In the genomic region with DNA sequence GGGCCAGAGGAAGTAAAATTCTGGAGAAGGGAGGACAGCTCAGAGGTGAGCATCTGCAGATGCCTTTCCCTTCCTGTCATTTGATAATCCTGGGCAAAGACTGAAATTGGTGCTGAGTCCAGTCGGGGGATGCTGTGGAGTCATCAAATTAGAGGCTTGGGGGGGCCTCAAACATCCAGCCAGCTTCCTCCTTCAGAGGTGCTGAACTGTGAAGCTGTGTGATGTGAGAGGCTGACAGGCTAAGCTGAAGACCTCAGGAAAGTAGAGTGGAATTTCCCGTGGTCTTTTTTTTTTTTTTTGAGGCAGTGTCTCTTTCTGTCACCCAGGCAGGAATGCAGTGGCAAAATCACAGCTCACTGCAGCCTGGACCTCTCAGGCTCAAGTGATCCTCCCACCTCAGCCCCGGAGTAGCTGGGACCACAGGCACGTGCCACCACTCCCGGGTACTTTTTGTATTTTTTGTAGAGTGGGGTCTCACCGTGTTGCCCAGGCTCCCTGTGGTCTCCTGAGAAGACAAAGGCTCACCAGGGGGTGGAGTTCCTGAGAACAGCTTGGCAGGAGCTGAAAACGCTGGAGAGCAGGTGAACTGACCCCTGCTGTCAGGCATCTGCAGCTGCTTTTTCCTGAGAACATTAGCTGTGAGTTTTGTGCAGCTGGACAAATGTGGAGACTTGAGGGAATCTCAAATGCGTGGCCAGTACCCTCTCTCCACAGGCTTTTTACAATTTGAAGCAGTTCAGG, we compare ENCODE assay signal across 13 cellular contexts. TPM values are rescaled to one million over a fixed set of nuclear protein-coding genes. Genes with fewer than 3 reads are reported as not detected.
DNase-seq lines count a peak whose midpoint lies in the region; FAIRE-seq and TF ChIP-seq lines count a peak whose summit lies in the region.
"Had no signal": no experiment of that assay in that cellular context is flagged by ENCODE, and none has a peak within 500 bp of the region (broad histone marks: within the 10 kb centered on the region; RNA-seq: fewer than 3 reads in every experiment).

No MANE protein-coding gene starts in this region.

- no peak overlapping the region for H3K4me3 Mint-ChIP-seq in CD14-positive monocyte
- H3K4me3 Mint-ChIP-seq: activated T-cell treated with anti-CD3 and anti-CD28 coated beads, Interleukin-2, amount 50 U/mL, for 72 hours had no signal

- 0 out of 2 replicates have a peak overlapping the region, but pooled peaks have one; percentile 43 for H2BK20ac ChIP-seq in H1 (ENCODE audit: low read length)

- no peak overlapping the region for H2AFZ ChIP-seq in H1 (ENCODE audit: low read length)

- TF ChIP-seq CTCF in 22Rv1 (IDR thresholded peaks at IDR 0.05) (peak; percentile 25; the same call in 1 of the 2 replicates), GM12874 (IDR thresholded peaks at IDR 0.05; ENCODE audit: insufficient read depth, low read depth, low read length) (0 out of 2 replicates have a peak, but pooled peaks have one; percentile 21), H1 (IDR thresholded peaks at IDR 0.05; ENCODE audit: control extremely low read depth in 1 of 3, insufficient read depth in 1 of 3, low read depth in 1 of 3, low read length in 3 of 3) (peak in 2 of 3 experiments; percentile 12 to 20; a peak in 2 of 4 replicates), transverse colon (IDR thresholded peaks at IDR 0.05) (no peak), CD14-positive monocyte (IDR thresholded peaks at IDR 0.05) (no peak)

- no peaks in the 10 kb centered on the region for H3K79me2 ChIP-seq in H1 (ENCODE audit: control insufficient read depth in 1 of 2, insufficient read depth in 2 of 2, low read length in 2 of 2)

- in situ Hi-C loops in transverse colon (cut with MboI; ENCODE audit: low pct_ligation_motif_present in 1 of 4, low pct_unique_long_range_greater_than_20kb in 1 of 4, low sequenced_read_pairs in 3 of 4) = no loop called here

- TF ChIP-seq POLR2A in H1 (IDR thresholded peaks at IDR 0.05; ENCODE audit: control extremely low read depth in 1 of 2, low read depth in 2 of 2, low read length in 2 of 2) = no peak
- TF ChIP-seq POLR2A in transverse colon (IDR thresholded peaks at IDR 0.05) = no peak

- H3K9me3 ChIP-seq in H1 (ENCODE audit: insufficient read depth in 2 of 2, low read depth in 1 of 2, low read length in 1 of 2) = peaks cover 0 to 2% of the 10 kb centered on the region in 2 experiments; a peak in 1 of 4 replicates
- H3K9me3 ChIP-seq in transverse colon = no peaks in the 10 kb centered on the region

- no peak overlapping the region for H2BK120ac ChIP-seq in H1 (replicated peaks; ENCODE audit: low read depth, low read length)

- H3K23me2 ChIP-seq in H1 (ENCODE audit: low read depth, low read length) = no peaks in the 10 kb centered on the region; the same call in 1 of the 2 replicates

- H3K36me3 Mint-ChIP-seq in CD14-positive monocyte = no peaks in the 10 kb centered on the region

- peak in 1 of 2 experiments; percentile 30; a peak in 2 of 4 replicates for TF ChIP-seq RAD21 in H1 (IDR thresholded peaks at IDR 0.05 in 1 of 2, conservative IDR thresholded peaks at IDR 0.05 in 1 of 2; ENCODE audit: low read depth in 2 of 2, low read length in 2 of 2)

- H3K4me2 ChIP-seq in H1 (ENCODE audit: insufficient read depth in 1 of 2, low read depth in 2 of 2, low read length in 2 of 2) = no peak overlapping the region

- DNase-seq in NCI-H2081 treated with DMSO at 0.1 percent for 48 hours (lab: John Stamatoyannopoulos, UW) (peak; percentile 15), H1 (ENCODE audit: low read depth in 1 of 2, low spot score in 2 of 2) (no peak), transverse colon (no peak), CD14-positive monocyte (ENCODE audit: low spot score) (no peak), T-helper 1 cell (no peak)
- DNase-seq in stimulated activated CD4-positive, alpha-beta T cell treated with anti-CD3 and anti-CD28 coated beads, Interleukin-4, amount 100 ng/mL, for 1 hour = no peak
- DNase-seq: activated T-cell treated with anti-CD3 and anti-CD28 coated beads, Interleukin-2, amount 50 U/mL, for 72 hours; central memory CD4-positive, alpha-beta T cell; GOT3; T-helper 2 cell had no signal

- H2BK15ac ChIP-seq in H1 (ENCODE audit: low read length) = 0 out of 2 replicates have a peak overlapping the region, but pooled peaks have one; percentile 37

- H3K27me3 Mint-ChIP-seq in CD14-positive monocyte (ENCODE audit: low read depth in 3 of 3) = peaks cover 6 to 8% (median 6%) of the 10 kb centered on the region in 3 donors

- H3K9me3 Mint-ChIP-seq in CD14-positive monocyte = peaks cover 0 to 3% (median 0%) of the 10 kb centered on the region in 7 donors
- H3K9me3 Mint-ChIP-seq: activated T-cell treated with anti-CD3 and anti-CD28 coated beads, Interleukin-2, amount 50 U/mL, for 72 hours had no signal

- H2AK5ac ChIP-seq in H1 (ENCODE audit: low read depth, low read length) = no peak overlapping the region

- no peak overlapping the region for H3K14ac ChIP-seq in H1 (ENCODE audit: insufficient read length)

- intact Hi-C loops in transverse colon (cut with DNase I; ENCODE audit: low total_unique reads) (no loop called here), CD14-positive monocyte (cut with micrococcal nuclease) (loop anchor here in 1 of 2 donors (10.0 kb wide), 1 partner anchor 235 kb away; no protein-coding TSS in a partner anchor)

- H3K36me3 ChIP-seq in H1 (ENCODE audit: control insufficient read depth in 2 of 4, insufficient read depth in 4 of 4, low read length in 3 of 4) (no peaks in the 10 kb centered on the region), transverse colon (no peaks in the 10 kb centered on the region)

- H3K18ac ChIP-seq in H1 (ENCODE audit: extremely low read depth, low read length) = peak overlapping the region; percentile 39; the same call in 1 of the 2 replicates

- no peak overlapping the region for H4K8ac ChIP-seq in H1 (ENCODE audit: extremely low read depth, insufficient read depth, low read length)

- no peaks in the 10 kb centered on the region; a peak in 3 of 7 replicates for H3K27me3 ChIP-seq in H1 (replicated peaks in 1 of 4; ENCODE audit: control insufficient read depth in 3 of 4, extremely low read depth in 1 of 4, insufficient read depth in 3 of 4, low read length in 3 of 4)
- H3K27me3 ChIP-seq in transverse colon = no peaks in the 10 kb centered on the region

- H3K4ac ChIP-seq in H1 (replicated peaks; ENCODE audit: insufficient read length, low read depth, low read length) = no peak overlapping the region

- H2BK12ac ChIP-seq in H1 (ENCODE audit: low read depth, low read length) = no peak overlapping the region; the same call in 1 of the 2 replicates

- H3K79me1 ChIP-seq in H1 (ENCODE audit: low read depth, low read length) = no peaks in the 10 kb centered on the region

- no peak overlapping the region for H3K27ac Mint-ChIP-seq in CD14-positive monocyte
- H3K27ac Mint-ChIP-seq: activated T-cell treated with anti-CD3 and anti-CD28 coated beads, Interleukin-2, amount 50 U/mL, for 72 hours had no signal

- H4K20me1 ChIP-seq in H1 (replicated peaks in 1 of 2; ENCODE audit: control insufficient read depth in 1 of 2, insufficient read depth in 2 of 2, low read length in 2 of 2) = no peaks in the 10 kb centered on the region

- POLR2A ChIA-PET in H1 (lab: Charles Lee; ENCODE audit: partially characterized antibody) = no interaction called here

- no peak overlapping the region for H4K91ac ChIP-seq in H1 (replicated peaks; ENCODE audit: insufficient read length, low read length)

- H3K4me3 ChIP-seq in H1 (ENCODE audit: extremely low read depth in 1 of 4, insufficient read depth in 2 of 4, low read depth in 3 of 4, low read length in 4 of 4) = no peak overlapping the region
- no peak overlapping the region for H3K4me3 ChIP-seq in transverse colon
- H3K4me3 ChIP-seq: lung had no signal

- 45% methylated on average over 7 of the region's 8 CpGs; no CpG with 5 or more reads in 1 of the 2 experiments for WGBS in H1 (ENCODE audit: extremely low coverage in 1 of 2, insufficient coverage in 1 of 2, insufficient read length in 1 of 2, insufficient replicate concordance in 2 of 2, low coverage in 1 of 2, low lambda C conversion rate in 2 of 2, missing lambda C conversion rate in 1 of 2), 2 experiments
- WGBS in transverse colon (ENCODE audit: low coverage in 1 of 2), 2 donors = 29% methylated on average over 8 of the region's 8 CpGs; no CpG with 5 or more reads in 1 of the 2 donors

- TF ChIP-seq EP300 in H1 (IDR thresholded peaks at IDR 0.05; ENCODE audit: borderline replicate concordance in 1 of 2, low read depth in 2 of 2, low read length in 2 of 2) (no peak), transverse colon (IDR thresholded peaks at IDR 0.05; ENCODE audit: low read depth) (no peak)

- no peak overlapping the region for H3K23ac ChIP-seq in H1 (ENCODE audit: insufficient read length)

- H3K56ac ChIP-seq in H1 (replicated peaks; ENCODE audit: insufficient read length, low read depth, low read length) = no peak overlapping the region

- CTCF ChIA-PET in H1 (lab: Charles Lee; ENCODE audit: partially characterized antibody) = interaction anchor here (0.6 to 5.2 kb wide), 17 partner anchors 8 to 314 kb away, joined by 3 to 46 read pairs (median 4); no protein-coding TSS in a partner anchor

- H2BK5ac ChIP-seq in H1 (ENCODE audit: low read depth, low read length) = no peak overlapping the region

- H4K5ac ChIP-seq in H1 (ENCODE audit: insufficient read length, low read depth, low read length) = no peak overlapping the region

- H3K4me1 Mint-ChIP-seq in CD14-positive monocyte = no peaks in the 10 kb centered on the region

- H3K9ac ChIP-seq in H1 (replicated peaks in 1 of 4; ENCODE audit: extremely low read depth in 1 of 4, low read depth in 3 of 4, low read length in 3 of 4) = no peak overlapping the region

- FAIRE-seq in H1 (lab: Jason Lieb, UNC) = no peak

- H3K4me1 ChIP-seq in H1 (replicated peaks in 1 of 4; ENCODE audit: control insufficient read depth in 3 of 4, insufficient read depth in 4 of 4, low read length in 3 of 4) = peaks cover 2 to 7% (median 3%) of the 10 kb centered on the region in 4 experiments; a peak in 5 of 7 replicates
- no peaks in the 10 kb centered on the region for H3K4me1 ChIP-seq in transverse colon

- H3K27ac ChIP-seq in 22Rv1 = no peak overlapping the region
- no peak overlapping the region for H3K27ac ChIP-seq in H1 (ENCODE audit: low read depth, low read length)
- no peak overlapping the region for H3K27ac ChIP-seq in transverse colon

RNA-seq across cellular contexts. Expression of a gene that starts 6.1 kb away (rescaled TPM):
- 7.5 and 9.6 TPM in 2 replicates for total RNA-seq in H1 (2021; fragmentation: NEBNext Ultra II Directional; extraction: Animal tissue kit (Norgen Biotek cat#: 25700))
- polyA plus RNA-seq in H1 (2011; rRNA removed) (11.5 and 14.7 TPM in 2 replicates), CD14-positive monocyte (not detected)
- polyA plus RNA-seq in H1 (2011; cell fraction: cytosol; rRNA removed) = 14.7 TPM
- 14.3 TPM for polyA plus RNA-seq in H1 (2011; cell fraction: nucleus; rRNA removed)
- polyA plus RNA-seq in H1 (2012, experiment 1 of 2) = 5.0 to 9.1 TPM (median 5.9 TPM) in 4 replicates
- polyA plus RNA-seq in H1 (2012, experiment 2 of 2) = 4.6 TPM
- 6.5 TPM for polyA plus RNA-seq in H1 (2013, experiment 1 of 2)
- polyA plus RNA-seq in H1 (2013, experiment 2 of 2) = 6.0 TPM
- 4.6 and 5.3 TPM in 2 replicates for polyA minus RNA-seq in H1 (2011; rRNA and poly(A)+ RNA removed)
- polyA minus RNA-seq in H1 (2011; cell fraction: cytosol; rRNA and poly(A)+ RNA removed) = 1.4 TPM
- polyA minus RNA-seq in H1 (2011; cell fraction: nucleus; rRNA and poly(A)+ RNA removed) = 3.5 TPM
- total RNA-seq in transverse colon = under 1 TPM in 1 of 4 donors, not detected in 3; 0.64 TPM
- total RNA-seq: activated T-cell treated with anti-CD3 and anti-CD28 coated beads, Interleukin-2, amount 50 U/mL, for 72 hours had no signal

RNA-seq across cellular contexts. Expression of a gene that starts 33.8 kb away (rescaled TPM):
- 0.35 and 0.65 TPM in 2 replicates for total RNA-seq in H1 (2021; fragmentation: NEBNext Ultra II Directional; extraction: Animal tissue kit (Norgen Biotek cat#: 25700))
- polyA plus RNA-seq in H1 (2011; rRNA removed) (7.6 and 8.8 TPM in 2 replicates), CD14-positive monocyte (1 to 10 TPM; 1.1 to 1.3 TPM)
- polyA plus RNA-seq in H1 (2011; cell fraction: cytosol; rRNA removed) = 5.6 TPM
- polyA plus RNA-seq in H1 (2011; cell fraction: nucleus; rRNA removed) = 6.5 TPM
- polyA plus RNA-seq in H1 (2012, experiment 1 of 2) = 1.8 to 2.5 TPM (median 2.3 TPM) in 4 replicates
- 1.8 TPM for polyA plus RNA-seq in H1 (2012, experiment 2 of 2)
- 0.47 TPM for polyA plus RNA-seq in H1 (2013, experiment 1 of 2)
- 0.50 TPM for polyA plus RNA-seq in H1 (2013, experiment 2 of 2)
- 4.1 and 6.4 TPM in 2 replicates for polyA minus RNA-seq in H1 (2011; rRNA and poly(A)+ RNA removed)
- polyA minus RNA-seq in H1 (2011; cell fraction: cytosol; rRNA and poly(A)+ RNA removed) = 2.2 TPM
- polyA minus RNA-seq in H1 (2011; cell fraction: nucleus; rRNA and poly(A)+ RNA removed) = 1.00 TPM
- total RNA-seq in transverse colon = 10 to 100 TPM in 1 of 4 donors, 1 to 10 TPM in 1, not detected in 2; 3.7 to 19.5 TPM

Comparison
In these comparisons a context has a peak if more than half of its experiments do, and no peak if none do; other contexts are left out.
1. CTCF ChIP-seq: peak in 22Rv1 (single experiment), GM12874 (single experiment) and H1 (2 of 3); none in transverse colon (0 of 5) and CD14-positive monocyte (single experiment).